ENCODE assay signal across 8 cellular contexts in the genomic region with DNA sequence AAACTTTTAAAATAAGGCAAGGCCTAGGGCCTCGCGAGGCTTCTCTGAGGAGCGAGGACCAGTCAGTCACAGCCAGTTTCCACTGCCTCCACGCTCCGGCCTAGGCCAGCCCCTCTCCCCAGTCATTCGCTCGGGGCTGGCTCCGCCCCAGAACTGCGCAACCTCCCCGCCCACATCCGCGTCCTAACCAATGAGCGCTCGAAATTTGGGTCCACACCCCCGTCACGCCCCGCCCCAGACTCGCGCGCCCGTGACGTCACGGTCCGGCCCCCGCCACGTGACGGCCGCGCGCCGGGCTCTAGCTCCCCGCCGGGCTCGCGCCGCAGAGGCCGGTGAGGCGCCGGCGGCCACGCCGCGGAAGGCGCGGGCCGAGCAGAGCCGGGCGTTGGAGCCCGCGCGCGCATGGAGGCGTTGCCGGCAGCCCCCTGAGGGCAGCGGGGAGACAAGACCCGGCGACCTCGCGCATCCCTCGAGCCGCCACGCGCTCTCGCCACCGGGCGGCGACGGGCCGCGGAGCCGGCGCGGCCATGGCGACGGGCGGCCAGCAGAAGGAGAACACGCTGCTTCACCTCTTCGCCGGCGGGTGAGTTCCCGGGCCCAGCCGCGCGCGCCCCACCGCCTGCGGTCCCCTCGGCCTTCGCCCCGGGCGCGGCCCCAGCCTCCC. TPM values are rescaled to one million over a fixed set of nuclear protein-coding genes. Genes with fewer than 3 reads are reported as not detected.
DNase-seq lines count a peak whose midpoint lies in the region; ATAC-seq, FAIRE-seq and TF ChIP-seq lines count a peak whose summit lies in the region.

TSS of gene SLC25A33 (plus strand) at position 301 of the 664 bp plus-strand sequence. CDS start at position 528, 227 bp downstream.

- in situ Hi-C loops in astrocyte of the cerebellum (cut with HindIII; ENCODE audit: low sequenced_read_pairs), result no loop called here

- peaks cover 43% of the 10 kb centered on the region for H3K79me2 ChIP-seq in hepatocyte

- no peak for TF ChIP-seq CTCF in astrocyte of the cerebellum (IDR thresholded peaks at IDR 0.05; ENCODE audit: low read depth, low read length, missing control alignments)
- no peak for TF ChIP-seq CTCF in hepatocyte (IDR thresholded peaks at IDR 0.05; ENCODE audit: poor library complexity)

- peaks cover 24% of the 10 kb centered on the region for H3K4me1 ChIP-seq in hepatocyte (ENCODE audit: insufficient read depth)

- H3K27ac ChIP-seq in hepatocyte, result peak within 1 kb of the TSS; percentile 98

- H3K4me3 ChIP-seq in astrocyte of the cerebellum (ENCODE audit: low read depth, low read length) (peak within 1 kb of the TSS; percentile 72), hepatocyte (peak within 1 kb of the TSS; percentile 87)

- no peaks in the 10 kb centered on the region for H3K27me3 ChIP-seq in hepatocyte

- H3K36me3 ChIP-seq in hepatocyte (replicated peaks; ENCODE audit: insufficient read depth, low read depth), result no peaks in the 10 kb centered on the region

- H4K20me1 ChIP-seq in hepatocyte (ENCODE audit: insufficient read depth, poor library complexity, severe bottlenecking), result peaks cover 36% of the 10 kb centered on the region

- peak within 1 kb of the TSS; percentile 88 for H3K4me2 ChIP-seq in hepatocyte

- H3K9me3 ChIP-seq in hepatocyte (ENCODE audit: low read depth), result no peaks in the 10 kb centered on the region

- peak; percentile 97 for DNase-seq in GM18507 (ENCODE audit: extremely low spot score, insufficient read length, low read depth)
- DNase-seq in NCI-H1930 (lab: John Stamatoyannopoulos, UW), result peak; percentile 89 to 97
- DNase-seq in T-helper 9 cell, result peak; percentile 96
- peak; percentile 93 for DNase-seq in astrocyte of the cerebellum (ENCODE audit: low read depth)
- DNase-seq in hepatocyte (ENCODE audit: low spot score), result peak; percentile 99
- peak; percentile 85 for DNase-seq in renal cortical epithelial cell (ENCODE audit: low read depth)
- DNase-seq in cerebellar nuclear complex (lab: John Stamatoyannopoulos, UW), result no peak

- 1% methylated on average over 29 of the region's 92 CpGs for WGBS in hepatocyte (ENCODE audit: low lambda C conversion rate, missing lambda C conversion rate)

- peak; percentile 100 for FAIRE-seq in GM18507 (lab: Jason Lieb, UNC)

- peak within 1 kb of the TSS; percentile 46 for H2AFZ ChIP-seq in hepatocyte

- peak; percentile 93 for ATAC-seq in HG02973 (IDR thresholded peaks at IDR 0.05; ENCODE audit: unreplicated experiment)

- no peaks in the 10 kb centered on the region for H3K9me2 ChIP-seq in hepatocyte (replicated peaks; ENCODE audit: insufficient read depth)

RNA-seq across cellular contexts. Expression of gene SLC25A33, which starts in this region (rescaled TPM):
- total RNA-seq in hepatocyte (21.7 and 22.1 TPM in 2 replicates), renal cortical epithelial cell (3.0 and 7.1 TPM in 2 replicates)
- polyA plus RNA-seq in hepatocyte, result 10.8 and 14.4 TPM in 2 replicates

Comparison
In these comparisons a context has a peak if more than half of its experiments do, and no peak if none do; other contexts are left out.
1. DNase-seq: peak in GM18507 (single experiment), NCI-H1930 (2 of 2), T-helper 9 cell (single experiment), astrocyte of the cerebellum (single experiment), hepatocyte (single experiment) and renal cortical epithelial cell (single experiment); none in cerebellar nuclear complex (0 of 2).